ENCODE assay signal across 10 cellular contexts in the genomic region with DNA sequence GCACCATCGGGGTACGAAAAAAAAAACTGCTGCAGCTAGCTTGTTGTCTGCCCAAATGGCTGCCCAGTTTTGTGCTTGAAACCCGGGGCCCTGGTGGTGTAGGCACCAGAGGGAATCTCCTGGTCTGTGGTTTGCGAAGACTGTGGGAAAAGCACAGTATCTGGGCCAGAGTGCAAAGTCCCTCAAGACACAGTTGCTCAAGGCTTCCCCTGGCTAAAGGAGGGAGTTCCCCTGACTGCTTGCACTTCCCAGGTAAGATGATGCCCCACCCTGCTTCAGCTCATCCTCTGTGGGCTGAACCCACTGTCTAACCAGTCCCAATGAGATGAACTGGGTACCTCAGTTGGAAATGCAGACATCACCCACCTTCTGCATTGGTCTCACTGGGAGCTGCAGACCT. TPM values are rescaled to one million over a fixed set of nuclear protein-coding genes. Genes with fewer than 3 reads are reported as not detected.
A peak's percentile ranks its signal among the peaks of the same experiment; 100 is the strongest.
DNase-seq lines count a peak whose midpoint lies in the region; ATAC-seq, FAIRE-seq and TF ChIP-seq lines count a peak whose summit lies in the region.
"Not testable (repeated sequence)": the region's sequence is repeated elsewhere in the genome, so short reads cannot be mapped to it uniquely, and the experiment has no call there.
"Had no signal": no experiment of that assay in that cellular context is flagged by ENCODE, and none has a peak within 500 bp of the region (broad histone marks: within the 10 kb centered on the region; RNA-seq: fewer than 3 reads in every experiment).

No MANE protein-coding gene starts in this region.

- not testable (repeated sequence) for H3K36me3 Mint-ChIP-seq in Calu3 (ENCODE audit: insufficient read depth, unreplicated experiment); MCF 10A (ENCODE audit: insufficient read depth, unreplicated experiment)

- not testable (repeated sequence) for H3K4me2 ChIP-seq in hepatocyte

- H3K9ac ChIP-seq in colonic mucosa (ENCODE audit: low read depth in 2 of 2, low read length in 2 of 2), result not testable (repeated sequence)

- H3K27ac ChIP-seq in colonic mucosa, result not testable (repeated sequence)
- peak overlapping the region; percentile 10 for H3K27ac ChIP-seq in hepatocyte

- POLR2A ChIA-PET in MCF 10A (lab: Yijun Ruan, JAX), result not testable (repeated sequence)

- H3K4me1 Mint-ChIP-seq in Calu3 (ENCODE audit: low read depth, unreplicated experiment) (peaks cover 19% of the 10 kb centered on the region), MCF 10A (ENCODE audit: insufficient read depth, unreplicated experiment) (peaks cover 24% of the 10 kb centered on the region)

- H3K36me3 ChIP-seq in colonic mucosa; hepatocyte (replicated peaks; ENCODE audit: insufficient read depth, low read depth); mucosa of descending colon (ENCODE audit: low read depth): not testable (repeated sequence)

- not testable (repeated sequence) for H4K20me1 ChIP-seq in hepatocyte (ENCODE audit: insufficient read depth, poor library complexity, severe bottlenecking)

- H3K79me2 ChIP-seq in hepatocyte, result not testable (repeated sequence)

- H3K4me1 ChIP-seq in colonic mucosa; hepatocyte (ENCODE audit: insufficient read depth); mucosa of descending colon (ENCODE audit: low read depth): not testable (repeated sequence)

- peak overlapping the region; percentile 39 for H3K4me3 Mint-ChIP-seq in Calu3 (ENCODE audit: low read depth, unreplicated experiment)
- not testable (repeated sequence) for H3K4me3 Mint-ChIP-seq in MCF 10A (ENCODE audit: unreplicated experiment)

- H3K9me3 Mint-ChIP-seq in Calu3 (ENCODE audit: low read depth, unreplicated experiment), result not testable (repeated sequence)
- peaks cover 31% of the 10 kb centered on the region for H3K9me3 Mint-ChIP-seq in MCF 10A (ENCODE audit: unreplicated experiment)

- not testable (repeated sequence) for BruUV-seq in Calu3 (replicated peaks; lab: Mats Ljungman, UMichigan); MCF 10A (replicated peaks; lab: Mats Ljungman, UMichigan)

- H3K27ac Mint-ChIP-seq in Calu3 (ENCODE audit: unreplicated experiment); MCF 10A (ENCODE audit: low read depth, unreplicated experiment): not testable (repeated sequence)

- H2AFZ ChIP-seq in hepatocyte, result not testable (repeated sequence)

- peak; percentile 94 for ATAC-seq in mucosa of descending colon

- H3K27me3 Mint-ChIP-seq in Calu3 (ENCODE audit: unreplicated experiment); MCF 10A (ENCODE audit: insufficient read depth, unreplicated experiment): not testable (repeated sequence)

- intact Hi-C loops in Calu3 (cut with micrococcal nuclease; ENCODE audit: unreplicated experiment); MCF 10A (cut with micrococcal nuclease); colonic mucosa (cut with DNase I); mucosa of descending colon (cut with DNase I, micrococcal nuclease): not testable (repeated sequence)

- not testable (repeated sequence) for H3K4me3 ChIP-seq in colonic mucosa, hepatocyte, mucosa of descending colon

- not testable (repeated sequence) for FAIRE-seq in RCC 7860 (lab: Jason Lieb, UNC)

- CTCF ChIA-PET in Calu3 (lab: Charles Lee) (interaction anchor here (1.8 kb wide), 1 partner anchor 13 kb away, joined by 4 read pairs; no protein-coding TSS in a partner anchor), MCF 10A (lab: Yijun Ruan, JAX) (interaction anchor here (0.7 kb wide), 2 partner anchors 1153 to 1619 kb away, joined by 3 to 6 read pairs; no protein-coding TSS in a partner anchor)

- TF ChIP-seq CTCF in Calu3 (IDR thresholded peaks at IDR 0.05; ENCODE audit: unreplicated experiment); MCF 10A (IDR thresholded peaks at IDR 0.05; ENCODE audit: unreplicated experiment); colonic mucosa (IDR thresholded peaks at IDR 0.05); hepatocyte (IDR thresholded peaks at IDR 0.05; ENCODE audit: poor library complexity); mucosa of descending colon (IDR thresholded peaks at IDR 0.05): not testable (repeated sequence)

- WGBS in hepatocyte (ENCODE audit: low lambda C conversion rate, missing lambda C conversion rate), result 89% methylated on average over 4 of the region's 4 CpGs

- DNase-seq in Calu3 (peak; percentile 24), HT-29 (ENCODE audit: low spot score) (peak; percentile 56), RCC 7860 (ENCODE audit: low spot score) (peak; percentile 9), MCF 10A (ENCODE audit: unreplicated experiment) (peak; percentile 67), colonic mucosa (peak; percentile 57), hepatocyte (ENCODE audit: low spot score) (peak; percentile 36), mucosa of descending colon (peak; percentile 21 to 40 (median 27)), renal cortical epithelial cell (ENCODE audit: low read depth) (peak; percentile 82)

- H3K9me3 ChIP-seq in colonic mucosa; hepatocyte (ENCODE audit: low read depth); mucosa of descending colon: not testable (repeated sequence)

- H3K9me2 ChIP-seq in hepatocyte (replicated peaks; ENCODE audit: insufficient read depth), result not testable (repeated sequence)

- not testable (repeated sequence) for H3K27me3 ChIP-seq in colonic mucosa, hepatocyte

RNA-seq across cellular contexts. Expression of gene ARSJ, which starts 33.8 kb away (rescaled TPM):
- total RNA-seq in Calu3 (2022) (12.5 and 13.3 TPM in 2 replicates), MCF 10A (2022) (36.2 and 50.7 TPM in 2 replicates), colonic mucosa (1 to 10 TPM; 4.7 to 8.4 TPM), hepatocyte (13.8 TPM in 2 replicates), mucosa of descending colon (10 to 100 TPM in 1 of 3 donors, 1 to 10 TPM in 2; 6.1 to 10.4 (median 6.5) TPM), renal cortical epithelial cell (31.7 and 39.6 TPM in 2 replicates)
- total RNA-seq in HT-29 (2014; rRNA removed; shearing (Covaris generic)), result 28.4 and 31.0 TPM in 2 replicates
- 7.6 and 11.3 TPM in 2 replicates for polyA plus RNA-seq in hepatocyte
- total RNA-seq: CD4-positive, alpha-beta T cell; G401 had no signal

Comparison
In these comparisons a context has a peak if more than half of its experiments do, and no peak if none do; other contexts are left out.
1. DNase-seq: peak in every context shown above with its lines; median percentile 82 in renal cortical epithelial cell; 67 in MCF 10A; 57 in colonic mucosa; 56 in HT-29; 36 in hepatocyte; 27 in mucosa of descending colon; 24 in Calu3; 9 in RCC 7860.